ENCODE assay signal across 28 cellular contexts in genomic region chr19:51462276-51462675, GRCh38. TPM values are rescaled to one million over a fixed set of nuclear protein-coding genes. Genes with fewer than 3 reads are reported as not detected.
"Had no signal": no experiment of that assay in that cellular context is flagged by ENCODE, and none has a peak within 500 bp of the region (broad histone marks: within the 10 kb centered on the region; RNA-seq: fewer than 3 reads in every experiment).

No MANE protein-coding gene starts in this region.

- H3K27ac Mint-ChIP-seq: activated B cell treated with CpG ODN at 0.5 μM for 24 hours; activated CD4-positive, alpha-beta T cell treated with anti-CD3 and anti-CD28 coated beads for 36 hours; activated naive CD4-positive, alpha-beta T cell treated with anti-CD3 and anti-CD28 coated beads for 36 hours; activated naive CD8-positive, alpha-beta T cell treated with anti-CD3 and anti-CD28 coated beads, Interleukin-2, amount 10 ng/mL, durations not matched to agents 7 days and 5 days; naive thymus-derived CD4-positive, alpha-beta T cell; stimulated activated effector memory CD8-positive, alpha-beta T cell treated with anti-CD3 and anti-CD28 coated beads, Interleukin-12 subunit alpha, Interleukin-12 subunit beta, amount 100 ng/mL, for 72 hours; stimulated activated naive CD8-positive, alpha-beta T cell treated with anti-CD3 and anti-CD28 coated beads, Interleukin-15, amount 100 ng/mL, for 72 hours had no signal

- H3K4me1 Mint-ChIP-seq: activated B cell treated with CpG ODN at 0.5 μM for 24 hours had no signal

- H3K27ac ChIP-seq: pancreas, testis, vagina had no signal

- H3K9me3 Mint-ChIP-seq: activated B cell treated with CpG ODN at 0.5 μM for 24 hours; activated naive CD4-positive, alpha-beta T cell treated with anti-CD3 and anti-CD28 coated beads for 36 hours; activated naive CD8-positive, alpha-beta T cell treated with anti-CD3 and anti-CD28 coated beads, Interleukin-2, amount 10 ng/mL, durations not matched to agents 7 days and 5 days; stimulated activated effector memory CD8-positive, alpha-beta T cell treated with anti-CD3 and anti-CD28 coated beads, Interleukin-12 subunit alpha, Interleukin-12 subunit beta, amount 100 ng/mL, for 72 hours; stimulated activated naive CD8-positive, alpha-beta T cell treated with anti-CD3 and anti-CD28 coated beads, Interleukin-15, amount 100 ng/mL, for 72 hours had no signal

- DNase-seq: activated B cell treated with CpG ODN at 0.5 μM for 24 hours; activated CD4-positive, alpha-beta T cell treated with anti-CD3 and anti-CD28 coated beads for 36 hours; activated CD4-positive, alpha-beta T cell treated with anti-CD3 and anti-CD28 coated beads, Interleukin-2, amount 50 U/mL, for 4 hours; activated naive CD4-positive, alpha-beta T cell treated with anti-CD3 and anti-CD28 coated beads for 36 hours; activated naive CD8-positive, alpha-beta T cell treated with anti-CD3 and anti-CD28 coated beads, Interleukin-2, amount 10 ng/mL, durations not matched to agents 7 days and 5 days; effector CD4-positive, alpha-beta T cell; foreskin fibroblast; naive thymus-derived CD4-positive, alpha-beta T cell; pancreas; right cardiac atrium; stimulated activated CD4-positive, alpha-beta T cell treated with anti-CD3 and anti-CD28 coated beads, Interleukin-2, amount 100 ng/mL, for 24 hours; stimulated activated naive CD8-positive, alpha-beta T cell treated with anti-CD3 and anti-CD28 coated beads, Interleukin-15, amount 100 ng/mL, for 72 hours; T-helper 9 cell; testis; trophoblast cell had no signal

- ATAC-seq: activated CD4-positive, alpha-beta T cell treated with anti-CD3 and anti-CD28 coated beads for 36 hours; stimulated activated effector memory CD8-positive, alpha-beta T cell treated with anti-CD3 and anti-CD28 coated beads, Interleukin-12 subunit alpha, Interleukin-12 subunit beta, amount 100 ng/mL, for 72 hours; stimulated activated naive CD8-positive, alpha-beta T cell treated with anti-CD3 and anti-CD28 coated beads, Interleukin-15, amount 100 ng/mL, for 72 hours had no signal

- H3K36me3 ChIP-seq: pancreas, vagina had no signal

- H3K9me3 ChIP-seq: pancreas, testis, vagina had no signal

- H3K4me3 Mint-ChIP-seq: activated B cell treated with CpG ODN at 0.5 μM for 24 hours; activated CD4-positive, alpha-beta T cell treated with anti-CD3 and anti-CD28 coated beads for 36 hours; activated naive CD4-positive, alpha-beta T cell treated with anti-CD3 and anti-CD28 coated beads for 36 hours; activated naive CD8-positive, alpha-beta T cell treated with anti-CD3 and anti-CD28 coated beads, Interleukin-2, amount 10 ng/mL, durations not matched to agents 7 days and 5 days; stimulated activated naive CD8-positive, alpha-beta T cell treated with anti-CD3 and anti-CD28 coated beads, Interleukin-15, amount 100 ng/mL, for 72 hours had no signal

- H3K4me3 ChIP-seq: lung, pancreas, testis, vagina had no signal

- H3K36me3 Mint-ChIP-seq: activated naive CD8-positive, alpha-beta T cell treated with anti-CD3 and anti-CD28 coated beads, Interleukin-2, amount 10 ng/mL, durations not matched to agents 7 days and 5 days; naive thymus-derived CD4-positive, alpha-beta T cell; stimulated activated effector memory CD8-positive, alpha-beta T cell treated with anti-CD3 and anti-CD28 coated beads, Interleukin-12 subunit alpha, Interleukin-12 subunit beta, amount 100 ng/mL, for 72 hours had no signal

- H3K27me3 ChIP-seq: testis, vagina had no signal

- H3K4me1 ChIP-seq: pancreas, testis, vagina had no signal

RNA-seq across cellular contexts. Expression of gene SIGLEC8, which starts 4.0 kb away (rescaled TPM):
- total RNA-seq: activated B cell treated with CpG ODN at 0.5 μM for 24 hours; activated CD4-positive, alpha-beta T cell treated with anti-CD3 and anti-CD28 coated beads for 36 hours; activated naive CD4-positive, alpha-beta T cell treated with anti-CD3 and anti-CD28 coated beads for 36 hours; activated naive CD8-positive, alpha-beta T cell treated with anti-CD3 and anti-CD28 coated beads, Interleukin-2, amount 10 ng/mL, durations not matched to agents 7 days and 5 days; epithelial cell of proximal tubule; fibroblast of lung; glomerular endothelial cell; kidney epithelial cell; naive thymus-derived CD4-positive, alpha-beta T cell; pulmonary artery endothelial cell; right cardiac atrium; T-helper 1 cell treated with Interleukin-12 subunit alpha and Interleukin-12 subunit beta and Interleukin-4 antibody, amounts not matched to agents 30 ng/mL and 1 ng/mL, for 36 hours; vagina had no signal
- polyA plus RNA-seq: fibroblast of lung; naive thymus-derived CD4-positive, alpha-beta T cell; right cardiac atrium had no signal

RNA-seq across cellular contexts. Expression of gene CEACAM18, which starts 16.1 kb away (rescaled TPM):
- total RNA-seq: activated B cell treated with CpG ODN at 0.5 μM for 24 hours; activated CD4-positive, alpha-beta T cell treated with anti-CD3 and anti-CD28 coated beads for 36 hours; activated naive CD4-positive, alpha-beta T cell treated with anti-CD3 and anti-CD28 coated beads for 36 hours; activated naive CD8-positive, alpha-beta T cell treated with anti-CD3 and anti-CD28 coated beads, Interleukin-2, amount 10 ng/mL, durations not matched to agents 7 days and 5 days; cerebellum; epithelial cell of proximal tubule; fibroblast of lung; glomerular endothelial cell; kidney epithelial cell; left lobe of liver; lung; mesenteric fat pad; naive thymus-derived CD4-positive, alpha-beta T cell; pancreas; pulmonary artery endothelial cell; right cardiac atrium; skeletal muscle tissue; T-helper 1 cell treated with Interleukin-12 subunit alpha and Interleukin-12 subunit beta and Interleukin-4 antibody, amounts not matched to agents 30 ng/mL and 1 ng/mL, for 36 hours; testis; vagina had no signal
- polyA plus RNA-seq: fibroblast of lung; lung; naive thymus-derived CD4-positive, alpha-beta T cell; pancreas; right cardiac atrium had no signal

RNA-seq across cellular contexts. Expression of gene SIGLEC12, which starts 39.3 kb away (rescaled TPM):
- total RNA-seq: activated B cell treated with CpG ODN at 0.5 μM for 24 hours; activated naive CD4-positive, alpha-beta T cell treated with anti-CD3 and anti-CD28 coated beads for 36 hours; epithelial cell of proximal tubule; fibroblast of lung; glomerular endothelial cell; kidney epithelial cell; pulmonary artery endothelial cell; skeletal muscle tissue; T-helper 1 cell treated with Interleukin-12 subunit alpha and Interleukin-12 subunit beta and Interleukin-4 antibody, amounts not matched to agents 30 ng/mL and 1 ng/mL, for 36 hours; testis; vagina had no signal
- polyA plus RNA-seq: fibroblast of lung, pancreas had no signal

RNA-seq across cellular contexts. Expression of gene SIGLEC10, which starts 44.8 kb away (rescaled TPM):
- total RNA-seq: activated naive CD4-positive, alpha-beta T cell treated with anti-CD3 and anti-CD28 coated beads for 36 hours; epithelial cell of proximal tubule; fibroblast of lung; glomerular endothelial cell; pulmonary artery endothelial cell had no signal
- polyA plus RNA-seq: fibroblast of lung had no signal
